10 cellular contexts compared by ENCODE assay signal in the genomic region with DNA sequence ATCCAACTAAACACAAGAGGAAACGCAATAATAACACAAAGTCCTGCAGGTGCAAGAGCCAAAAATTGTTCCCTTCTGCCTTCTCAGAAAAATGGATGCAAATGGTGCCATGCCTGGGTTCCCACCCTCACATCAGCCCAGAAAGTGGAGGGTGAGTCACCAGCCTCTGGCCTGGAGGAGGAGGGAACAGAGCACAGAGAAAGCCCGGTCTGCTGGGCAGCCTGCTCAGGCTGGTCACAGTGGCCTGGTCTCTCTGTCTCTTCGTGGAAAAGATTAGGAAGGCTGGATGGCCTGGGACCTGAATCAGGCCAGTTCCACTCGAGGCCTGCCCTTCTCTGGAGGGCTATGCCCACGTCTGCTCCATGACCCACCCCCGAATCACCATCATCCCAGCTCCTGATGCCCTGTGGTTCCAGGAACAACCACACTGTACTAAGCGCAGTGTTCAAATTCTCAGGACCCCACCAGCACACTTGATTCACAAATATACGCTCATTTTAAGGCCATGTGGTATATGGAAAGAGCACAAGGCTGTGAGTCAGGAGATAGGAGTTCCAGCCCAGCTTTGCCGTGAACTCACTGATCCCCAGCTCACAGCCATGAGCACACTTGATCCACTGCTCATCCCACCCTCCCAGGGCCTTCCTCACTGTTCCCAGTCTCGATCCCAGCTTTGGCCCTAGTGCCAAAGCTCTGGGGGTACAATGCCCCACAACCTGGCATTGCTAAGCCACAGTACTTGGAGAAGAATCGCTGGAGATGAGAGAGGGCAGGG.
DNase-seq lines count a peak whose midpoint lies in the region; ATAC-seq, FAIRE-seq and TF ChIP-seq lines count a peak whose summit lies in the region.
"Had no signal": no experiment of that assay in that cellular context is flagged by ENCODE, and none has a peak within 500 bp of the region (broad histone marks: within the 10 kb centered on the region; RNA-seq: fewer than 3 reads in every experiment).

No MANE protein-coding gene starts in this region.

- H3K4me1 ChIP-seq in adrenal gland (replicated peaks in 1 of 2): peaks cover 4 to 19% of the 10 kb centered on the region in 2 donors
- H3K4me1 ChIP-seq in hepatocyte (ENCODE audit: insufficient read depth): peaks cover 4% of the 10 kb centered on the region

- H3K4me3 ChIP-seq in adrenal gland (no peak overlapping the region), hepatocyte (no peak overlapping the region)
- H3K4me3 ChIP-seq: heart left ventricle had no signal

- H3K9me3 ChIP-seq in adrenal gland (replicated peaks in 1 of 3) (no peaks in the 10 kb centered on the region), hepatocyte (ENCODE audit: low read depth) (no peaks in the 10 kb centered on the region)
- H3K9me3 ChIP-seq: heart left ventricle had no signal

- H3K36me3 ChIP-seq in adrenal gland (replicated peaks in 1 of 2): no peaks in the 10 kb centered on the region
- H3K36me3 ChIP-seq in hepatocyte (replicated peaks; ENCODE audit: insufficient read depth, low read depth): no peaks in the 10 kb centered on the region
- H3K36me3 ChIP-seq: heart left ventricle had no signal

- no peaks in the 10 kb centered on the region for H3K79me2 ChIP-seq in hepatocyte

- peak overlapping the region in 3 of 5 donors; percentile 50 to 77 (median 65) for H3K27ac ChIP-seq in adrenal gland
- peak overlapping the region; percentile 62 for H3K27ac ChIP-seq in hepatocyte
- H3K27ac ChIP-seq: heart left ventricle had no signal

- H2AFZ ChIP-seq in hepatocyte: no peak overlapping the region

- intact Hi-C loops in adrenal gland (cut with DNase I) (no loop called here), left colon (cut with DNase I, micrococcal nuclease) (no loop called here)

- no peaks in the 10 kb centered on the region for H3K9me2 ChIP-seq in hepatocyte (replicated peaks; ENCODE audit: insufficient read depth)

- no peaks in the 10 kb centered on the region for H4K20me1 ChIP-seq in hepatocyte (ENCODE audit: insufficient read depth, poor library complexity, severe bottlenecking)

- no peak overlapping the region for H3K4me2 ChIP-seq in hepatocyte

- FAIRE-seq in urothelium cell line (lab: Jason Lieb, UNC): no peak

- TF ChIP-seq POLR2A in adrenal gland (IDR thresholded peaks at IDR 0.05): peak in 1 of 2 donors; percentile 13

- DNase-seq in HT1080 (ENCODE audit: low read depth): peak; percentile 69
- DNase-seq in adrenal gland: peak; percentile 62 to 83 (median 67)
- peak; percentile 34 for DNase-seq in hepatocyte (ENCODE audit: low spot score)
- peak; percentile 60 for DNase-seq in urothelium cell line (ENCODE audit: low spot score)
- DNase-seq in SKM-1 treated with dmso at 0.1 percent for 144 hours (lab: John Stamatoyannopoulos, UW; ENCODE audit: unreplicated experiment): no peak
- no peak for DNase-seq in left colon
- DNase-seq: activated CD4-positive, alpha-beta T cell treated with anti-CD3 and anti-CD28 coated beads for 48 hours; DMS79 treated with DMSO at 0.1 percent for 48 hours; heart left ventricle had no signal

- H3K27me3 ChIP-seq in adrenal gland (no peaks in the 10 kb centered on the region), hepatocyte (no peaks in the 10 kb centered on the region)
- H3K27me3 ChIP-seq: heart left ventricle had no signal

- no peak for ATAC-seq in HG02970 (IDR thresholded peaks at IDR 0.05; ENCODE audit: low FRiP score, unreplicated experiment)
- no peak for ATAC-seq in left colon

- TF ChIP-seq CTCF in adrenal gland (IDR thresholded peaks at IDR 0.05): no peak
- no peak for TF ChIP-seq CTCF in hepatocyte (IDR thresholded peaks at IDR 0.05; ENCODE audit: poor library complexity)

- 67 to 75% (median 69%) methylated on average over 10 to 11 of the region's 11 CpGs for WGBS in adrenal gland, 4 donors
- WGBS in hepatocyte (ENCODE audit: low lambda C conversion rate, missing lambda C conversion rate): 81% methylated on average over 11 of the region's 11 CpGs

Comparison
In these comparisons a context has a peak if more than half of its experiments do, and no peak if none do; other contexts are left out.
1. DNase-seq: peak in HT1080 (single experiment), adrenal gland (7 of 7), hepatocyte (single experiment) and urothelium cell line (single experiment); none in SKM-1 treated with dmso at 0.1 percent for 144 hours (single experiment) and left colon (0 of 2).